Comparison of ENCODE assay signal across 10 cellular contexts in genomic region chr11:81237139-81237538, GRCh38.
A peak's percentile ranks its signal among the peaks of the same experiment; 100 is the strongest.
DNase-seq lines count a peak whose midpoint lies in the region; ATAC-seq, FAIRE-seq and TF ChIP-seq lines count a peak whose summit lies in the region.
"Had no signal": no experiment of that assay in that cellular context is flagged by ENCODE, and none has a peak within 500 bp of the region (broad histone marks: within the 10 kb centered on the region; RNA-seq: fewer than 3 reads in every experiment).

No MANE protein-coding gene starts in this region.

- peaks cover 9 to 10% of the 10 kb centered on the region in 2 donors for H3K9me3 Mint-ChIP-seq in effector memory CD8-positive, alpha-beta T cell
- H3K9me3 Mint-ChIP-seq: T-helper 1 cell treated with Interleukin-12 subunit alpha and Interleukin-12 subunit beta and Interleukin-4 antibody, amounts not matched to agents 30 μg/mL and 1 μg/mL, for 36 hours had no signal

- H3K36me3 Mint-ChIP-seq in effector memory CD8-positive, alpha-beta T cell (ENCODE audit: insufficient read depth): no peaks in the 10 kb centered on the region

- no peaks in the 10 kb centered on the region for H3K4me1 ChIP-seq in Peyer's patch
- H3K4me1 ChIP-seq: parathyroid adenoma had no signal

- TF ChIP-seq CTCF in GM13977 (IDR thresholded peaks at IDR 0.05; ENCODE audit: extremely low read depth, insufficient read depth, missing control alignments) (peak; percentile 51), Peyer's patch (IDR thresholded peaks at IDR 0.05) (peak in 4 of 6 experiments; percentile 22 to 82 (median 74))

- H3K27ac ChIP-seq in Peyer's patch: no peak overlapping the region
- H3K27ac ChIP-seq: parathyroid adenoma had no signal

- no peaks in the 10 kb centered on the region for H3K27me3 ChIP-seq in Peyer's patch

- H3K4me1 Mint-ChIP-seq in effector memory CD8-positive, alpha-beta T cell (ENCODE audit: low read depth in 2 of 2): no peaks in the 10 kb centered on the region

- no peak for FAIRE-seq in HTR-8/SVneo (lab: Jason Lieb, UNC)

- no peaks in the 10 kb centered on the region for H3K9me3 ChIP-seq in Peyer's patch

- H3K4me3 Mint-ChIP-seq in effector memory CD8-positive, alpha-beta T cell: no peak overlapping the region
- H3K4me3 Mint-ChIP-seq: T-helper 1 cell treated with Interleukin-12 subunit alpha and Interleukin-12 subunit beta and Interleukin-4 antibody, amounts not matched to agents 30 μg/mL and 1 μg/mL, for 36 hours had no signal

- no peak for ATAC-seq in effector memory CD8-positive, alpha-beta T cell (replicated peaks)
- no peak for ATAC-seq in HG02610 (IDR thresholded peaks at IDR 0.05; ENCODE audit: unreplicated experiment)

- no peaks in the 10 kb centered on the region for H3K36me3 ChIP-seq in Peyer's patch

- peak; percentile 7 for DNase-seq in GM13977 (ENCODE audit: low spot score)
- DNase-seq in HTR-8/SVneo (ENCODE audit: insufficient read length, low spot score): peak; percentile 4
- peak in 1 of 3 donors; percentile 56 for DNase-seq in Peyer's patch
- peak; percentile 7 for DNase-seq in foreskin melanocyte
- peak; percentile 35 for DNase-seq in smooth muscle cell of the brain vasculature (ENCODE audit: low read depth, low spot score)
- no peak for DNase-seq in effector memory CD8-positive, alpha-beta T cell
- no peak for DNase-seq in T-helper 9 cell

- in situ Hi-C loops in GM13977 (cut with MboI; ENCODE audit: low pct_unique_long_range_greater_than_20kb, low sequenced_read_pairs, unreplicated experiment): no loop called here

- H3K27ac Mint-ChIP-seq in effector memory CD8-positive, alpha-beta T cell: no peak overlapping the region
- H3K27ac Mint-ChIP-seq: T-helper 1 cell treated with Interleukin-12 subunit alpha and Interleukin-12 subunit beta and Interleukin-4 antibody, amounts not matched to agents 30 μg/mL and 1 μg/mL, for 36 hours had no signal

- no peak overlapping the region for H3K4me3 ChIP-seq in Peyer's patch

- no peaks in the 10 kb centered on the region for H3K27me3 Mint-ChIP-seq in effector memory CD8-positive, alpha-beta T cell

- no peak for TF ChIP-seq POLR2A in Peyer's patch (IDR thresholded peaks at IDR 0.05)

Comparison
In these comparisons a context has a peak if more than half of its experiments do, and no peak if none do; other contexts are left out.
1. DNase-seq: peak in GM13977 (single experiment), HTR-8/SVneo (single experiment), foreskin melanocyte (single experiment) and smooth muscle cell of the brain vasculature (single experiment); none in effector memory CD8-positive, alpha-beta T cell (0 of 3) and T-helper 9 cell (single experiment).